ENCODE assay signal across 13 cellular contexts in the genomic region with DNA sequence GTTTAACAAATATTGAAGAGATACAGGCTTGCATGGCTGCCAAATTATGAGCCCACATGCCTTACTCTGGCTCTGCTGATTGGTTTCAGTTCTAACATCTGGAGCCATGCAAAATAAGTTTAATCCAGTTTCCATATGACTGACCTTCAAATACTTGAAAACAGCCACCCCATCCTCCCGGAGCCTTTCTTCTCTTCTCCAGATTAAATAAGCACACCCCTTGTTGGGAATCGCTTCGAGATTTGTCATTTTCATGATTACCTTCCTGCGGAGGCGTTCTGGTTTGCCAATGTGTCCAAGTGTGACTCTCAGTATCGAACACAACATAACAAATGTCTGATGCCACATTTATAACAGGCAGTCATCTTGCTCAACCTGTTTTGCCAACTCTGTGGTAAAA.
A peak's percentile ranks its signal among the peaks of the same experiment; 100 is the strongest.
DNase-seq lines count a peak whose midpoint lies in the region; ATAC-seq and TF ChIP-seq lines count a peak whose summit lies in the region.
"Had no signal": no experiment of that assay in that cellular context is flagged by ENCODE, and none has a peak within 500 bp of the region (broad histone marks: within the 10 kb centered on the region; RNA-seq: fewer than 3 reads in every experiment).

No MANE protein-coding gene starts in this region.

- H3K36me3 ChIP-seq in BLaER1 (no peaks in the 10 kb centered on the region), MG63 (no peaks in the 10 kb centered on the region), osteoblast (ENCODE audit: insufficient read depth, low read length) (no peaks in the 10 kb centered on the region), left ventricle myocardium inferior (no peaks in the 10 kb centered on the region)
- H3K36me3 ChIP-seq: BLaER1 treated with 17β-estradiol and CSF1 and Interleukin-3, amounts not matched to agents 10 nM and 100 nM had no signal

- no peak for TF ChIP-seq CTCF in epithelial cell of esophagus (IDR thresholded peaks at IDR 0.05; ENCODE audit: insufficient read depth, low read depth, low read length, missing control alignments)
- no peak for TF ChIP-seq CTCF in osteoblast (IDR thresholded peaks at IDR 0.05; ENCODE audit: extremely low read depth, low read depth, low read length)
- TF ChIP-seq CTCF in left ventricle myocardium inferior (IDR thresholded peaks at IDR 0.05; ENCODE audit: borderline replicate concordance): no peak

- no peak overlapping the region for H3K9ac ChIP-seq in BLaER1
- H3K9ac ChIP-seq: BLaER1 treated with 17β-estradiol and CSF1 and Interleukin-3, amounts not matched to agents 10 nM and 100 nM had no signal

- peaks cover 3% of the 10 kb centered on the region; the same call in 1 of the 2 replicates for H3K9me3 ChIP-seq in BLaER1
- H3K9me3 ChIP-seq in MG63: no peaks in the 10 kb centered on the region
- H3K9me3 ChIP-seq in osteoblast (ENCODE audit: low read depth, low read length): no peaks in the 10 kb centered on the region
- H3K9me3 ChIP-seq in left ventricle myocardium inferior (replicated peaks): no peaks in the 10 kb centered on the region

- ATAC-seq in GM18868 (IDR thresholded peaks at IDR 0.05; ENCODE audit: unreplicated experiment): no peak

- H3K27ac ChIP-seq in BLaER1: peak overlapping the region; percentile 72; the same call in 1 of the 2 replicates
- H3K27ac ChIP-seq in osteoblast (ENCODE audit: low read depth, low read length): no peak overlapping the region
- H3K27ac ChIP-seq in left ventricle myocardium inferior (replicated peaks): no peak overlapping the region

- no peak overlapping the region for H3K4me3 ChIP-seq in BLaER1
- H3K4me3 ChIP-seq in MG63: no peak overlapping the region
- H3K4me3 ChIP-seq in epithelial cell of esophagus (ENCODE audit: low read length): no peak overlapping the region
- H3K4me3 ChIP-seq in osteoblast (ENCODE audit: insufficient read depth, low read length): peak overlapping the region; percentile 37
- no peak overlapping the region for H3K4me3 ChIP-seq in left ventricle myocardium inferior
- H3K4me3 ChIP-seq: BLaER1 treated with 17β-estradiol and CSF1 and Interleukin-3, amounts not matched to agents 10 nM and 100 nM had no signal

- H3K27me3 ChIP-seq in BLaER1: no peaks in the 10 kb centered on the region
- H3K27me3 ChIP-seq in MG63: no peaks in the 10 kb centered on the region
- no peaks in the 10 kb centered on the region for H3K27me3 ChIP-seq in osteoblast (ENCODE audit: insufficient read depth, low read length)
- H3K27me3 ChIP-seq in left ventricle myocardium inferior (ENCODE audit: low read depth): no peaks in the 10 kb centered on the region
- H3K27me3 ChIP-seq: BLaER1 treated with 17β-estradiol and CSF1 and Interleukin-3, amounts not matched to agents 10 nM and 100 nM had no signal

- intact Hi-C loops in left ventricle myocardium inferior (cut with micrococcal nuclease): no loop called here

- H3K79me2 ChIP-seq in osteoblast (ENCODE audit: insufficient read depth, low read length): no peaks in the 10 kb centered on the region

- H4K20me1 ChIP-seq in BLaER1 (no peaks in the 10 kb centered on the region), osteoblast (ENCODE audit: insufficient read depth, low read length) (no peaks in the 10 kb centered on the region)
- H4K20me1 ChIP-seq: BLaER1 treated with 17β-estradiol and CSF1 and Interleukin-3, amounts not matched to agents 10 nM and 100 nM had no signal

- DNase-seq in MG63: peak; percentile 41
- peak; percentile 89 for DNase-seq in epithelial cell of esophagus (ENCODE audit: low read depth)
- DNase-seq in osteoblast (ENCODE audit: insufficient read length, low spot score, missing footprints): peak; percentile 86
- DNase-seq in T1000 (lab: John Stamatoyannopoulos, UW): no peak
- no peak for DNase-seq in NCI-H1930 (lab: John Stamatoyannopoulos, UW)
- no peak for DNase-seq in left ventricle myocardium inferior
- DNase-seq: activated effector memory CD4-positive, alpha-beta T cell treated with anti-CD3 and anti-CD28 coated beads, Interleukin-2, amount 50 U/mL, for 16 hours; effector CD4-positive, alpha-beta T cell; NCI-H1048; posterior cingulate gyrus had no signal

- H3K4me1 ChIP-seq in BLaER1 (peaks cover 26% of the 10 kb centered on the region), osteoblast (ENCODE audit: insufficient read depth, low read length) (peaks cover 8% of the 10 kb centered on the region), left ventricle myocardium inferior (no peaks in the 10 kb centered on the region)

- H2AFZ ChIP-seq in osteoblast (ENCODE audit: low read length): peak overlapping the region; percentile 12

- H3K4me2 ChIP-seq in BLaER1: no peak overlapping the region
- H3K4me2 ChIP-seq in osteoblast (ENCODE audit: insufficient read depth, low read length): peak overlapping the region; percentile 69

Comparison
In these comparisons a context has a peak if more than half of its experiments do, and no peak if none do; other contexts are left out.
1. DNase-seq: peak in MG63 (single experiment), epithelial cell of esophagus (single experiment) and osteoblast (single experiment); none in T1000 (single experiment), NCI-H1930 (0 of 2) and left ventricle myocardium inferior (single experiment).